In genomic region chr16:88719267-88719932, GRCh38 we compare ENCODE assay signal across 25 cellular contexts. TPM values are rescaled to one million over a fixed set of nuclear protein-coding genes. Genes with fewer than 3 reads are reported as not detected.
DNase-seq lines count a peak whose midpoint lies in the region; ATAC-seq, FAIRE-seq and TF ChIP-seq lines count a peak whose summit lies in the region.
"Had no signal": no experiment of that assay in that cellular context is flagged by ENCODE, and none has a peak within 500 bp of the region (broad histone marks: within the 10 kb centered on the region; RNA-seq: fewer than 3 reads in every experiment).

No MANE protein-coding gene starts in this region.

- no peaks in the 10 kb centered on the region for H3K4me1 Mint-ChIP-seq in activated naive CD4-positive, alpha-beta T cell treated with anti-CD3 and anti-CD28 coated beads, Interleukin-2, amount 10 ng/mL, durations not matched to agents 7 days and 5 days
- H3K4me1 Mint-ChIP-seq in activated naive CD4-positive, alpha-beta T cell treated with anti-CD3 and anti-CD28 coated beads for 36 hours (ENCODE audit: low read depth) = no peaks in the 10 kb centered on the region
- H3K4me1 Mint-ChIP-seq: activated naive CD8-positive, alpha-beta T cell treated with anti-CD3 and anti-CD28 coated beads, Interleukin-2, amount 50 U/mL, for 24 hours; CD4-positive, CD25-positive, alpha-beta regulatory T cell; central memory CD8-positive, alpha-beta T cell; memory B cell had no signal

- H3K14ac ChIP-seq in neuronal stem cell (ENCODE audit: low read length) = no peak overlapping the region

- no peak overlapping the region for H3K27ac ChIP-seq in neuronal stem cell (replicated peaks; ENCODE audit: low read length)
- peak overlapping the region in 1 of 4 donors; percentile 55 for H3K27ac ChIP-seq in transverse colon
- H3K27ac ChIP-seq: A549, upper lobe of left lung had no signal

- H3K4me2 ChIP-seq in neuronal stem cell (ENCODE audit: insufficient read depth, low read length, poor library complexity, severe bottlenecking) = no peak overlapping the region
- H3K4me2 ChIP-seq: A549, SK-N-SH had no signal

- peaks cover 38% of the 10 kb centered on the region for H3K36me3 Mint-ChIP-seq in activated naive CD4-positive, alpha-beta T cell treated with anti-CD3 and anti-CD28 coated beads, Interleukin-2, amount 10 ng/mL, durations not matched to agents 7 days and 5 days
- H3K36me3 Mint-ChIP-seq in activated naive CD4-positive, alpha-beta T cell treated with anti-CD3 and anti-CD28 coated beads for 36 hours (ENCODE audit: low read depth) = peaks cover 18% of the 10 kb centered on the region

- H3K4me1 ChIP-seq in neuronal stem cell (ENCODE audit: control insufficient read depth in 2 of 2, insufficient read depth in 1 of 2, low read depth in 1 of 2, low read length in 2 of 2) = no peaks in the 10 kb centered on the region
- H3K4me1 ChIP-seq in transverse colon = no peaks in the 10 kb centered on the region
- H3K4me1 ChIP-seq: A549, upper lobe of left lung had no signal

- peak overlapping the region; percentile 48 for H2BK5ac ChIP-seq in neuronal stem cell (ENCODE audit: low read length)

- H2BK12ac ChIP-seq in neuronal stem cell (ENCODE audit: low read length) = no peak overlapping the region

- H4K8ac ChIP-seq in neuronal stem cell (ENCODE audit: low read depth, low read length) = no peak overlapping the region

- H3K36me3 ChIP-seq in neuronal stem cell (replicated peaks in 1 of 2; ENCODE audit: control insufficient read depth in 2 of 2, insufficient read depth in 2 of 2, low read length in 2 of 2) = peaks cover 23 to 50% of the 10 kb centered on the region in 2 donors
- H3K36me3 ChIP-seq in transverse colon = peaks cover 0 to 86% (median 20%) of the 10 kb centered on the region in 4 donors

- no peaks in the 10 kb centered on the region for H3K9me3 Mint-ChIP-seq in activated naive CD4-positive, alpha-beta T cell treated with anti-CD3 and anti-CD28 coated beads, Interleukin-2, amount 10 ng/mL, durations not matched to agents 7 days and 5 days
- no peaks in the 10 kb centered on the region for H3K9me3 Mint-ChIP-seq in activated naive CD4-positive, alpha-beta T cell treated with anti-CD3 and anti-CD28 coated beads for 36 hours
- H3K9me3 Mint-ChIP-seq: activated naive CD8-positive, alpha-beta T cell treated with anti-CD3 and anti-CD28 coated beads, Interleukin-2, amount 50 U/mL, for 24 hours; activated T-cell treated with anti-CD3 and anti-CD28 coated beads, Interleukin-2, amount 50 U/mL, for 72 hours; central memory CD8-positive, alpha-beta T cell; HFFc6; memory B cell had no signal

- intact Hi-C loops in activated naive CD4-positive, alpha-beta T cell treated with anti-CD3 and anti-CD28 coated beads for 36 hours (cut with micrococcal nuclease) = no loop called here
- intact Hi-C loops in Right ventricle myocardium superior (cut with DNase I) = no loop called here
- intact Hi-C loops in transverse colon (cut with DNase I; ENCODE audit: low total_unique reads) = no loop called here

- H2AK5ac ChIP-seq in neuronal stem cell (ENCODE audit: low read depth, low read length) = no peak overlapping the region

- CTCF ChIA-PET in activated naive CD4-positive, alpha-beta T cell treated with anti-CD3 and anti-CD28 coated beads, Interleukin-2, amount 10 ng/mL, durations not matched to agents 7 days and 5 days (lab: Charles Lee) = interaction anchor here (1.0 kb wide), 1 partner anchor 18 kb away, joined by 4 read pairs; no protein-coding TSS in a partner anchor
- CTCF ChIA-PET in activated naive CD4-positive, alpha-beta T cell treated with anti-CD3 and anti-CD28 coated beads for 36 hours (lab: Charles Lee) = interaction anchor here (0.8 to 1.7 kb wide), 2 partner anchors 12 to 24 kb away, joined by 3 to 6 read pairs; no protein-coding TSS in a partner anchor

- no peak overlapping the region for H2BK120ac ChIP-seq in neuronal stem cell (ENCODE audit: low read depth, low read length)

- no peak overlapping the region for H3K23ac ChIP-seq in neuronal stem cell (ENCODE audit: low read depth, low read length, poor library complexity)

- H3K4me3 ChIP-seq in neuronal stem cell (ENCODE audit: low read length in 2 of 2) (no peak overlapping the region), transverse colon (no peak overlapping the region)
- H3K4me3 ChIP-seq: A549, MG63, upper lobe of left lung had no signal

- ATAC-seq in Right ventricle myocardium superior (ENCODE audit: poor library complexity) (peak; percentile 66), GM19035 (IDR thresholded peaks at IDR 0.05; ENCODE audit: unreplicated experiment) (no peak), GM18511 (IDR thresholded peaks at IDR 0.05; ENCODE audit: unreplicated experiment) (no peak)
- ATAC-seq: A549; activated naive CD8-positive, alpha-beta T cell treated with anti-CD3 and anti-CD28 coated beads, Interleukin-2, amount 50 U/mL, for 24 hours; activated T-cell treated with anti-CD3 and anti-CD28 coated beads, Interleukin-2, amount 50 U/mL, for 72 hours had no signal

- peak overlapping the region; percentile 17 for H3K27ac Mint-ChIP-seq in activated naive CD4-positive, alpha-beta T cell treated with anti-CD3 and anti-CD28 coated beads, Interleukin-2, amount 10 ng/mL, durations not matched to agents 7 days and 5 days
- no peak overlapping the region for H3K27ac Mint-ChIP-seq in activated naive CD4-positive, alpha-beta T cell treated with anti-CD3 and anti-CD28 coated beads for 36 hours
- H3K27ac Mint-ChIP-seq: activated naive CD8-positive, alpha-beta T cell treated with anti-CD3 and anti-CD28 coated beads, Interleukin-2, amount 50 U/mL, for 24 hours; activated T-cell treated with anti-CD3 and anti-CD28 coated beads, Interleukin-2, amount 50 U/mL, for 72 hours; HFFc6; memory B cell had no signal

- no peak overlapping the region for H3K18ac ChIP-seq in neuronal stem cell (ENCODE audit: low read length)

- peaks cover 7% of the 10 kb centered on the region for H3K79me1 ChIP-seq in neuronal stem cell (ENCODE audit: low read depth, low read length)

- H3K4ac ChIP-seq in neuronal stem cell (ENCODE audit: low read length) = no peak overlapping the region

- no peak overlapping the region for H2BK15ac ChIP-seq in neuronal stem cell (ENCODE audit: low read length)

- H4K91ac ChIP-seq in neuronal stem cell (ENCODE audit: low read depth, low read length, poor library complexity) = no peak overlapping the region

- no CpG with 5 or more reads among the region's 29 CpGs for WGBS in neuronal stem cell (ENCODE audit: extremely low coverage in 2 of 2, insufficient read length in 2 of 2, insufficient replicate concordance in 1 of 2), 2 donors
- WGBS in transverse colon (ENCODE audit: low coverage in 1 of 2), 2 donors = 86% methylated on average over 22 of the region's 29 CpGs; no CpG with 5 or more reads in 1 of the 2 donors

- no peak for TF ChIP-seq POLR2A in transverse colon (IDR thresholded peaks at IDR 0.05)

- no peak for DNase-seq in activated naive CD4-positive, alpha-beta T cell treated with anti-CD3 and anti-CD28 coated beads, Interleukin-2, amount 10 ng/mL, durations not matched to agents 7 days and 5 days
- DNase-seq in activated naive CD4-positive, alpha-beta T cell treated with anti-CD3 and anti-CD28 coated beads for 36 hours = no peak
- DNase-seq in Right ventricle myocardium superior = peak; percentile 76
- no peak for DNase-seq in neuronal stem cell (ENCODE audit: low spot score)
- DNase-seq in transverse colon = peak; percentile 30
- no peak for DNase-seq in GM19239 (ENCODE audit: insufficient read length, low spot score)
- DNase-seq: activated naive CD8-positive, alpha-beta T cell treated with anti-CD3 and anti-CD28 coated beads, Interleukin-2, amount 50 U/mL, for 24 hours; activated T-cell treated with anti-CD3 and anti-CD28 coated beads, Interleukin-2, amount 50 U/mL, for 72 hours; CD4-positive, CD25-positive, alpha-beta regulatory T cell; DMS79; HFFc6; MG63; NCI-H2029; NCI-H524; SK-N-SH; stimulated activated CD4-positive, alpha-beta T cell treated with anti-CD3 and anti-CD28 coated beads, Interleukin-4, amount 100 ng/mL, for 24 hours; stimulated activated CD8-positive, alpha-beta memory T cell treated with anti-CD3 and anti-CD28 coated beads, Interleukin-4, amount 100 ng/mL, for 48 hours had no signal

- H3K27me3 ChIP-seq in neuronal stem cell (ENCODE audit: control insufficient read depth in 3 of 3, insufficient read depth in 3 of 3, low read depth in 1 of 3, low read length in 3 of 3) = no peaks in the 10 kb centered on the region
- H3K27me3 ChIP-seq in transverse colon = no peaks in the 10 kb centered on the region
- H3K27me3 ChIP-seq: MG63, upper lobe of left lung had no signal

- no peak for FAIRE-seq in GM19239 (lab: Jason Lieb, UNC)
- FAIRE-seq: A549, TTC549 had no signal

- TF ChIP-seq CTCF in transverse colon (IDR thresholded peaks at IDR 0.05) = no peak

- H3K9me3 ChIP-seq in neuronal stem cell (replicated peaks in 1 of 2; ENCODE audit: control insufficient read depth in 2 of 2, insufficient read depth in 1 of 2, low read depth in 1 of 2, low read length in 2 of 2) (no peaks in the 10 kb centered on the region), transverse colon (no peaks in the 10 kb centered on the region)
- H3K9me3 ChIP-seq: A549, MG63, SK-N-SH, upper lobe of left lung had no signal

- no peak overlapping the region for H2AFZ ChIP-seq in neuronal stem cell (ENCODE audit: low read length)

- H3K4me3 Mint-ChIP-seq in activated naive CD4-positive, alpha-beta T cell treated with anti-CD3 and anti-CD28 coated beads, Interleukin-2, amount 10 ng/mL, durations not matched to agents 7 days and 5 days = no peak overlapping the region
- no peak overlapping the region for H3K4me3 Mint-ChIP-seq in activated naive CD4-positive, alpha-beta T cell treated with anti-CD3 and anti-CD28 coated beads for 36 hours
- H3K4me3 Mint-ChIP-seq: activated naive CD8-positive, alpha-beta T cell treated with anti-CD3 and anti-CD28 coated beads, Interleukin-2, amount 50 U/mL, for 24 hours; activated T-cell treated with anti-CD3 and anti-CD28 coated beads, Interleukin-2, amount 50 U/mL, for 72 hours; CD4-positive, CD25-positive, alpha-beta regulatory T cell; HFFc6; memory B cell had no signal

- H3K27me3 Mint-ChIP-seq in activated naive CD4-positive, alpha-beta T cell treated with anti-CD3 and anti-CD28 coated beads, Interleukin-2, amount 10 ng/mL, durations not matched to agents 7 days and 5 days = no peaks in the 10 kb centered on the region
- H3K27me3 Mint-ChIP-seq in activated naive CD4-positive, alpha-beta T cell treated with anti-CD3 and anti-CD28 coated beads for 36 hours (ENCODE audit: low read depth) = no peaks in the 10 kb centered on the region
- H3K27me3 Mint-ChIP-seq: activated naive CD8-positive, alpha-beta T cell treated with anti-CD3 and anti-CD28 coated beads, Interleukin-2, amount 50 U/mL, for 24 hours; CD4-positive, CD25-positive, alpha-beta regulatory T cell; central memory CD8-positive, alpha-beta T cell; memory B cell had no signal

- H3K9ac ChIP-seq in neuronal stem cell (ENCODE audit: low read depth, low read length, poor library complexity) = no peak overlapping the region
- H3K9ac ChIP-seq: SK-N-SH had no signal

- TF ChIP-seq EP300 in transverse colon (IDR thresholded peaks at IDR 0.05; ENCODE audit: low read depth) = no peak

- in situ Hi-C loops in transverse colon (cut with MboI; ENCODE audit: low pct_ligation_motif_present in 1 of 4, low pct_unique_long_range_greater_than_20kb in 1 of 4, low sequenced_read_pairs in 3 of 4) = no loop called here

RNA-seq across cellular contexts. Expression of gene CTU2, which starts 13.1 kb away (rescaled TPM):
- total RNA-seq in activated naive CD4-positive, alpha-beta T cell treated with anti-CD3 and anti-CD28 coated beads for 36 hours = 10 to 100 TPM; 46.1 to 48.1 TPM
- total RNA-seq in Right ventricle myocardium superior (13.4 TPM), transverse colon (1 to 10 TPM in 3 of 4 donors, not detected in 1; 2.8 to 5.6 (median 4.2) TPM)
- 25.8 TPM for polyA plus RNA-seq in neuronal stem cell (2013, experiment 1 of 2)
- 28.0 TPM for polyA plus RNA-seq in neuronal stem cell (2013, experiment 2 of 2)

RNA-seq across cellular contexts. Expression of gene RNF166, which starts 13.2 kb away (rescaled TPM):
- 10 to 100 TPM; 33.6 to 35.3 TPM for total RNA-seq in activated naive CD4-positive, alpha-beta T cell treated with anti-CD3 and anti-CD28 coated beads for 36 hours
- total RNA-seq in Right ventricle myocardium superior = 14.6 TPM
- polyA plus RNA-seq in neuronal stem cell (2013, experiment 1 of 2) = 20.4 TPM
- 19.1 TPM for polyA plus RNA-seq in neuronal stem cell (2013, experiment 2 of 2)
- 10 to 100 TPM; 10.3 to 15.3 (median 14.4) TPM for total RNA-seq in transverse colon

RNA-seq across cellular contexts. Expression of gene SNAI3, which starts 33.1 kb away (rescaled TPM):
- total RNA-seq in activated naive CD4-positive, alpha-beta T cell treated with anti-CD3 and anti-CD28 coated beads for 36 hours = 1 to 10 TPM; 2.9 to 3.0 TPM
- 3.0 TPM for total RNA-seq in Right ventricle myocardium superior
- 0.50 TPM for polyA plus RNA-seq in neuronal stem cell (2013, experiment 1 of 2)
- polyA plus RNA-seq in neuronal stem cell (2013, experiment 2 of 2) = 0.32 TPM
- 1 to 10 TPM in 1 of 4 donors, under 1 TPM in 2, not detected in 1; 0.27 to 2.9 (median 0.75) TPM for total RNA-seq in transverse colon
- total RNA-seq: HFFc6 had no signal
- polyA plus RNA-seq: A549, neural cell had no signal

RNA-seq across cellular contexts. Expression of gene MVD, which starts 56.5 kb away (rescaled TPM):
- total RNA-seq in activated naive CD4-positive, alpha-beta T cell treated with anti-CD3 and anti-CD28 coated beads for 36 hours = 10 to 100 TPM; 90.5 to 96.8 TPM
- 21.9 TPM for total RNA-seq in Right ventricle myocardium superior
- 50.0 TPM for polyA plus RNA-seq in neuronal stem cell (2013, experiment 1 of 2)
- polyA plus RNA-seq in neuronal stem cell (2013, experiment 2 of 2) = 51.3 TPM
- total RNA-seq in transverse colon = 10 to 100 TPM; 20.5 to 75.6 (median 47.3) TPM

Comparison
In these comparisons a context has a peak if more than half of its experiments do, and no peak if none do; other contexts are left out.
1. DNase-seq: peak in Right ventricle myocardium superior (single experiment) and transverse colon (single experiment); none in activated naive CD4-positive, alpha-beta T cell treated with anti-CD3 and anti-CD28 coated beads, Interleukin-2, amount 10 ng/mL, durations not matched to agents 7 days and 5 days (single experiment), activated naive CD4-positive, alpha-beta T cell treated with anti-CD3 and anti-CD28 coated beads for 36 hours (single experiment), neuronal stem cell (single experiment) and GM19239 (single experiment).